In the genomic region with DNA sequence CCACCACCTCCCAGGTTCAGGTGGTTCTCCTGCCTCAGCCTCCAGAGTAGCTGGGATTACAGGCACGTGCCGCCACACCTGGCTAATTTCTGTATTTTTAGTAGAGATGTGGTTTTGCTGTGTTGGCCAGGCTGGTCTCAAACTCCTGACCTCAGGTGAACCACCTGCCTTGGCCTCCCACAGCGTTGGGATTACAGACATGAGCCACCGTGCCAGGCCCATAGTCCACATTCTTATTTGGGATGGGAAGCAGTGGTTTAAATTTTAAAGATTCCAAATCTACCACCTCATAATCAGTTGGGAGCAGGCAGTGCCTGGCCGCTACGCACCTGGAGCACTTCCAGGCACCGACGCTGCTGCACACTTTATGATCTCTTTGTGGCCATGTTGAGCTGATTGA, we compare ENCODE assay signal across 15 cellular contexts.
"Had no signal": no experiment of that assay in that cellular context is flagged by ENCODE, and none has a peak within 500 bp of the region (broad histone marks: within the 10 kb centered on the region; RNA-seq: fewer than 3 reads in every experiment).

No MANE protein-coding gene starts in this region.

- H3K4me1 Mint-ChIP-seq: naive B cell; nephron; stimulated activated memory B cell treated with anti-CD40 and anti-IgM and Interleukin-4, amounts not matched to agents 10 μg/mL and 1 μg/mL and 100 μg/mL, for 72 hours had no signal

- H3K27ac Mint-ChIP-seq: dendritic cell treated with granulocyte-macrophage colony-stimulating factor and Interleukin-4, amounts not matched to agents 40 ng/mL and 50 ng/mL, for 4 days; effector memory CD8-positive, alpha-beta T cell; naive B cell; nephron; stimulated activated memory B cell treated with anti-CD40 and anti-IgM and Interleukin-4, amounts not matched to agents 10 μg/mL and 1 μg/mL and 100 μg/mL, for 72 hours; stimulated activated naive CD8-positive, alpha-beta T cell treated with anti-CD3 and anti-CD28 coated beads, Interleukin-15, Interleukin-2, amounts not matched to agents 100 ng/mL and 50 ng/mL, for 24 hours had no signal

- H3K4me1 ChIP-seq: heart left ventricle, tibial artery had no signal

- H3K9me3 Mint-ChIP-seq: nephron had no signal

- H3K9me3 ChIP-seq: heart left ventricle, tibial artery had no signal

- H3K4me3 Mint-ChIP-seq: dendritic cell treated with granulocyte-macrophage colony-stimulating factor and Interleukin-4, amounts not matched to agents 40 ng/mL and 50 ng/mL, for 4 days; effector memory CD8-positive, alpha-beta T cell; naive B cell; nephron; stimulated activated memory B cell treated with anti-CD40 and anti-IgM and Interleukin-4, amounts not matched to agents 10 μg/mL and 1 μg/mL and 100 μg/mL, for 72 hours; stimulated activated naive CD8-positive, alpha-beta T cell treated with anti-CD3 and anti-CD28 coated beads, Interleukin-15, Interleukin-2, amounts not matched to agents 100 ng/mL and 50 ng/mL, for 24 hours had no signal

- H3K4me3 ChIP-seq: heart left ventricle, tibial artery had no signal

- H3K27me3 Mint-ChIP-seq: dendritic cell treated with granulocyte-macrophage colony-stimulating factor and Interleukin-4, amounts not matched to agents 40 ng/mL and 50 ng/mL, for 4 days; effector memory CD8-positive, alpha-beta T cell; stimulated activated memory B cell treated with anti-CD40 and anti-IgM and Interleukin-4, amounts not matched to agents 10 μg/mL and 1 μg/mL and 100 μg/mL, for 72 hours; stimulated activated naive CD8-positive, alpha-beta T cell treated with anti-CD3 and anti-CD28 coated beads, Interleukin-15, Interleukin-2, amounts not matched to agents 100 ng/mL and 50 ng/mL, for 24 hours had no signal

- ATAC-seq: effector memory CD8-positive, alpha-beta T cell; heart left ventricle; left colon; stimulated activated memory B cell treated with anti-CD40 and anti-IgM and Interleukin-4, amounts not matched to agents 10 μg/mL and 1 μg/mL and 100 μg/mL, for 72 hours had no signal

- H3K36me3 ChIP-seq: heart left ventricle, tibial artery had no signal

- H3K36me3 Mint-ChIP-seq: naive B cell; stimulated activated memory B cell treated with anti-CD40 and anti-IgM and Interleukin-4, amounts not matched to agents 10 μg/mL and 1 μg/mL and 100 μg/mL, for 72 hours had no signal

- DNase-seq: effector memory CD8-positive, alpha-beta T cell; hippocampal formation; left colon; mesendoderm; naive B cell; stimulated activated CD4-positive, alpha-beta T cell treated with anti-CD3 and anti-CD28 coated beads, Interleukin-15, amount 100 ng/mL, for 24 hours; stimulated activated CD4-positive, alpha-beta T cell treated with anti-CD3 and anti-CD28 coated beads, Interleukin-1b, Interleukin-23, amount 100 ng/mL, for 48 hours; stimulated activated CD4-positive, alpha-beta T cell treated with anti-CD3 and anti-CD28 coated beads, Interleukin-4, amount 100 ng/mL, for 24 hours had no signal

- H3K27ac ChIP-seq: epithelial cell of prostate, heart left ventricle, tibial artery had no signal
